ENCODE assay signal across 16 cellular contexts in genomic region chr5:100634937-100635336, GRCh38.
DNase-seq lines count a peak whose midpoint lies in the region; ATAC-seq, FAIRE-seq and TF ChIP-seq lines count a peak whose summit lies in the region.
"Had no signal": no experiment of that assay in that cellular context is flagged by ENCODE, and none has a peak within 500 bp of the region (broad histone marks: within the 10 kb centered on the region; RNA-seq: fewer than 3 reads in every experiment).

No MANE protein-coding gene starts in this region.

- H3K4me1 Mint-ChIP-seq in astrocyte (ENCODE audit: low read depth, unreplicated experiment): peaks cover 8% of the 10 kb centered on the region
- H3K4me1 Mint-ChIP-seq: activated T-helper 17 cell treated with anti-CD3 and anti-CD28 coated beads, Interleukin-2, amount 50 U/mL, for 72 hours; H9 had no signal

- FAIRE-seq in astrocyte (lab: Jason Lieb, UNC): no peak
- FAIRE-seq: pancreas had no signal

- H2AFZ ChIP-seq in astrocyte (ENCODE audit: low read depth, low read length): no peak overlapping the region

- H3K27ac ChIP-seq in astrocyte (ENCODE audit: low read depth, low read length) (no peak overlapping the region), ascending aorta (no peak overlapping the region)
- H3K27ac ChIP-seq: pancreas, vagina had no signal

- H3K36me3 ChIP-seq in astrocyte (ENCODE audit: insufficient read depth, low read length): no peaks in the 10 kb centered on the region
- no peaks in the 10 kb centered on the region for H3K36me3 ChIP-seq in ascending aorta
- H3K36me3 ChIP-seq: pancreas, vagina had no signal

- no peaks in the 10 kb centered on the region for H4K20me1 ChIP-seq in astrocyte (ENCODE audit: insufficient read depth, low read length)

- no peak overlapping the region for H3K27ac Mint-ChIP-seq in astrocyte (ENCODE audit: unreplicated experiment)
- H3K27ac Mint-ChIP-seq: activated T-helper 17 cell treated with anti-CD3 and anti-CD28 coated beads, Interleukin-2, amount 50 U/mL, for 72 hours; H9 had no signal

- H3K4me3 ChIP-seq in astrocyte (ENCODE audit: insufficient read depth, low read depth, low read length): no peak overlapping the region
- no peak overlapping the region for H3K4me3 ChIP-seq in ascending aorta
- H3K4me3 ChIP-seq: pancreas, vagina had no signal

- H3K4me1 ChIP-seq in astrocyte (ENCODE audit: insufficient read depth, low read length) (no peaks in the 10 kb centered on the region), ascending aorta (no peaks in the 10 kb centered on the region)
- H3K4me1 ChIP-seq: pancreas, vagina had no signal

- DNase-seq in astrocyte (ENCODE audit: low read depth) (peak; percentile 5), ascending aorta (ENCODE audit: low spot score in 2 of 2) (no peak), T1000 (lab: John Stamatoyannopoulos, UW) (no peak)
- DNase-seq: H9, mesendoderm, NCI-H1417, NCI-H69, pancreas, SIG-M5 had no signal

- H3K27me3 ChIP-seq in astrocyte (ENCODE audit: insufficient read depth, low read length) (no peaks in the 10 kb centered on the region), ascending aorta (no peaks in the 10 kb centered on the region)
- H3K27me3 ChIP-seq: pancreas, vagina had no signal

- H3K9ac ChIP-seq in astrocyte (ENCODE audit: low read length): no peak overlapping the region

- H3K9me3 ChIP-seq in astrocyte (ENCODE audit: insufficient read depth, low read depth, low read length): no peaks in the 10 kb centered on the region
- H3K9me3 ChIP-seq in ascending aorta: no peaks in the 10 kb centered on the region
- H3K9me3 ChIP-seq: vagina had no signal

- H3K36me3 Mint-ChIP-seq in astrocyte (ENCODE audit: low read depth, unreplicated experiment): no peaks in the 10 kb centered on the region

- H3K4me2 ChIP-seq in astrocyte (ENCODE audit: low read length): no peak overlapping the region

- H3K4me3 Mint-ChIP-seq in astrocyte (ENCODE audit: unreplicated experiment): no peak overlapping the region
- H3K4me3 Mint-ChIP-seq: activated T-helper 17 cell treated with anti-CD3 and anti-CD28 coated beads, Interleukin-2, amount 50 U/mL, for 72 hours; H9 had no signal

- no peaks in the 10 kb centered on the region for H3K79me2 ChIP-seq in astrocyte (ENCODE audit: insufficient read depth, low read length)

- H3K27me3 Mint-ChIP-seq in astrocyte (ENCODE audit: low read depth, unreplicated experiment): no peaks in the 10 kb centered on the region
- H3K27me3 Mint-ChIP-seq: activated T-helper 17 cell treated with anti-CD3 and anti-CD28 coated beads, Interleukin-2, amount 50 U/mL, for 72 hours had no signal

- no peak for TF ChIP-seq CTCF in astrocyte (IDR thresholded peaks at IDR 0.05; ENCODE audit: insufficient read depth, low read depth, low read length)
- no peak for TF ChIP-seq CTCF in ascending aorta (IDR thresholded peaks at IDR 0.05)

- ATAC-seq in GM18858 (IDR thresholded peaks at IDR 0.05; ENCODE audit: unreplicated experiment): peak; percentile 86
- ATAC-seq in GM21576 (IDR thresholded peaks at IDR 0.05; ENCODE audit: unreplicated experiment): peak; percentile 64
- ATAC-seq in HG03066 (IDR thresholded peaks at IDR 0.05; ENCODE audit: low read depth, unreplicated experiment): peak; percentile 69
- no peak for ATAC-seq in GM21381 (IDR thresholded peaks at IDR 0.05; ENCODE audit: unreplicated experiment)
- no peak for ATAC-seq in HG03571 (IDR thresholded peaks at IDR 0.05; ENCODE audit: unreplicated experiment)
- ATAC-seq: activated T-helper 17 cell treated with anti-CD3 and anti-CD28 coated beads, Interleukin-2, amount 50 U/mL, for 72 hours; pancreas had no signal

- no peaks in the 10 kb centered on the region for H3K9me3 Mint-ChIP-seq in astrocyte (ENCODE audit: unreplicated experiment)
- H3K9me3 Mint-ChIP-seq: activated T-helper 17 cell treated with anti-CD3 and anti-CD28 coated beads, Interleukin-2, amount 50 U/mL, for 72 hours; H9 had no signal

- intact Hi-C loops in ascending aorta (cut with DNase I): no loop called here

Comparison
In these comparisons a context has a peak if more than half of its experiments do, and no peak if none do; other contexts are left out.
1. ATAC-seq: peak in GM18858 (single experiment), GM21576 (single experiment) and HG03066 (single experiment); none in GM21381 (single experiment) and HG03571 (single experiment).